25 cellular contexts compared by ENCODE assay signal in genomic region chr16:35149550-35149949, GRCh38.
"Had no signal": no experiment of that assay in that cellular context is flagged by ENCODE, and none has a peak within 500 bp of the region (broad histone marks: within the 10 kb centered on the region; RNA-seq: fewer than 3 reads in every experiment).

No MANE protein-coding gene starts in this region.

- H3K9me3 ChIP-seq: pancreas, psoas muscle, right lobe of liver, thoracic aorta, thyroid gland, vagina had no signal

- H3K27me3 ChIP-seq: neutrophil, pancreas, right lobe of liver, sigmoid colon, stomach, thyroid gland, tibial nerve, upper lobe of left lung, vagina had no signal

- H3K4me1 ChIP-seq: pancreas, psoas muscle, right lobe of liver, sigmoid colon, stomach, thyroid gland, tibial nerve, upper lobe of left lung, vagina had no signal

- ATAC-seq: naive thymus-derived CD8-positive, alpha-beta T cell; natural killer cell treated with Interleukin-12 subunit alpha and Interleukin-12 subunit beta and Interleukin-15 and Interleukin-18, amount 100 ng/mL, for 72 hours; pancreas; psoas muscle; right cardiac atrium; right lobe of liver; stimulated activated effector memory CD8-positive, alpha-beta T cell treated with anti-CD3 and anti-CD28 coated beads, Interleukin-12 subunit alpha, Interleukin-12 subunit beta, amount 100 ng/mL, for 72 hours; stimulated activated naive B cell treated with anti-CD40 and anti-IgM and Interleukin-4, amounts not matched to agents 10 μg/mL and 1 μg/mL and 100 μg/mL, for 72 hours had no signal

- H3K27ac ChIP-seq: neutrophil, pancreas, psoas muscle, right lobe of liver, sigmoid colon, stomach, thoracic aorta, thyroid gland, tibial nerve, upper lobe of left lung, vagina had no signal

- H3K4me3 ChIP-seq: pancreas, psoas muscle, right lobe of liver, sigmoid colon, stomach, thoracic aorta, thyroid gland, tibial nerve, upper lobe of left lung, vagina had no signal

- H3K36me3 ChIP-seq: neutrophil, pancreas, right lobe of liver, sigmoid colon, stomach, thoracic aorta, thyroid gland, tibial nerve, upper lobe of left lung, vagina had no signal

- DNase-seq: naive thymus-derived CD8-positive, alpha-beta T cell; nephron progenitor cell; nucleus accumbens; pancreas; psoas muscle; right cardiac atrium; right lobe of liver; sigmoid colon; small intestine; stimulated activated CD4-positive, alpha-beta T cell treated with anti-CD3 and anti-CD28 coated beads, Interleukin-15, amount 100 ng/mL, for 24 hours; stimulated activated CD4-positive, alpha-beta T cell treated with anti-CD3 and anti-CD28 coated beads, Interleukin-2, amount 100 ng/mL, for 24 hours; stimulated activated CD4-positive, alpha-beta T cell treated with anti-CD3 and anti-CD28 coated beads, Interleukin-2, amount 100 ng/mL, for 48 hours; stimulated activated CD4-positive, alpha-beta T cell treated with anti-CD3 and anti-CD28 coated beads, Interleukin-4, amount 100 ng/mL, for 24 hours; stimulated activated naive B cell treated with anti-CD40 and anti-IgM and Interleukin-4, amounts not matched to agents 10 μg/mL and 1 μg/mL and 100 μg/mL, for 72 hours; stimulated activated naive CD4-positive, alpha-beta T cell treated with Interleukin-2 at 50 U/mL for 16 hours; stomach; thyroid gland; trophoblast cell; upper lobe of left lung had no signal
